ENCODE assay signal across 19 cellular contexts in the genomic region with DNA sequence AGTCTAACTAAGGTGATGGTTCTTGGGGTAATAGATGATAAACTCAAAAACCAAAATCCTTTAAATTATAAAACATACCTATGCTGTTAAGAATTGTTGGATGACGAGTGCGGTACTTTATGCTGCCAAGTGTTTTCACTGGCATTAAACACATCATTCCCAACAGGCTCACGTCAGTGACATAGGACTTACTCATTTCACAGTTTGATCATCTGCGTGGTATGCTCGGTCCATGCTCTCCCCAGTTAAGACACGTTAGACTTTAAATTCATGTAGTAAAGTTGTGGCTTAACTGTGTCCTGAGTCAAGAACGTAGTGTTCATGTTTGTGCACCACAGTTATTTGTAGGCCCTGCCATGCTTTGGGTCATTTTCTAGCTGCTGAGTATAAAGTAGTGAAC.
"Had no signal": no experiment of that assay in that cellular context is flagged by ENCODE, and none has a peak within 500 bp of the region (broad histone marks: within the 10 kb centered on the region; RNA-seq: fewer than 3 reads in every experiment).

No MANE protein-coding gene starts in this region.

- H3K27ac Mint-ChIP-seq: activated CD4-positive, alpha-beta T cell treated with anti-CD3 and anti-CD28 coated beads for 36 hours; activated T-helper 1 cell treated with anti-CD3 and anti-CD28 coated beads, Interleukin-12 subunit alpha, Interleukin-12 subunit beta, Interleukin-2, Interleukin-4 antibody, amounts not matched to agents 30 ng/mL and 10 ng/mL and 1 ng/mL, durations not matched to agents 14 hours and 24 hours and 36 hours; dendritic cell treated with granulocyte-macrophage colony-stimulating factor and Interleukin-4, amounts not matched to agents 40 ng/mL and 50 ng/mL, for 4 days; natural killer cell; stimulated activated naive B cell treated with anti-CD40 and anti-IgM and Interleukin-4, amounts not matched to agents 10 μg/mL and 1 μg/mL and 100 μg/mL, for 72 hours; T-cell; WTC11 had no signal

- H3K4me3 Mint-ChIP-seq: activated CD4-positive, alpha-beta T cell treated with anti-CD3 and anti-CD28 coated beads for 36 hours; activated T-helper 1 cell treated with anti-CD3 and anti-CD28 coated beads, Interleukin-12 subunit alpha, Interleukin-12 subunit beta, Interleukin-2, Interleukin-4 antibody, amounts not matched to agents 30 ng/mL and 10 ng/mL and 1 ng/mL, durations not matched to agents 14 hours and 24 hours and 36 hours; dendritic cell treated with granulocyte-macrophage colony-stimulating factor and Interleukin-4, amounts not matched to agents 40 ng/mL and 50 ng/mL, for 4 days; natural killer cell; stimulated activated naive B cell treated with anti-CD40 and anti-IgM and Interleukin-4, amounts not matched to agents 10 μg/mL and 1 μg/mL and 100 μg/mL, for 72 hours; T-cell; WTC11 had no signal

- ATAC-seq: activated CD4-positive, alpha-beta T cell treated with anti-CD3 and anti-CD28 coated beads for 36 hours; lower lobe of right lung; natural killer cell; pancreas; sciatic nerve; stimulated activated naive B cell treated with anti-CD40 and anti-IgM and Interleukin-4, amounts not matched to agents 10 μg/mL and 1 μg/mL and 100 μg/mL, for 72 hours; T-cell; WTC11 had no signal

- H3K4me3 ChIP-seq: ascending aorta, cardiac muscle cell, lower lobe of right lung, pancreas, thyroid gland had no signal

- H3K4me1 Mint-ChIP-seq: activated CD4-positive, alpha-beta T cell treated with anti-CD3 and anti-CD28 coated beads for 36 hours; natural killer cell; stimulated activated naive B cell treated with anti-CD40 and anti-IgM and Interleukin-4, amounts not matched to agents 10 μg/mL and 1 μg/mL and 100 μg/mL, for 72 hours; T-cell had no signal

- DNase-seq: activated CD4-positive, alpha-beta T cell treated with anti-CD3 and anti-CD28 coated beads for 36 hours; activated CD4-positive, alpha-beta T cell treated with anti-CD3 and anti-CD28 coated beads, Interleukin-2, amount 50 U/mL, for 48 hours; activated gamma-delta T cell treated with Interleukin-2 at 50 U/mL for 16 hours; activated T-cell treated with anti-CD3 and anti-CD28 coated beads for 4 hours; effector CD8-positive, alpha-beta T cell; hypothalamus; islet precursor cell; lower lobe of right lung; natural killer cell; pancreas; stimulated activated naive B cell treated with anti-CD40 and anti-IgM and Interleukin-4, amounts not matched to agents 10 μg/mL and 1 μg/mL and 100 μg/mL, for 72 hours; T-cell; thyroid gland had no signal

- H3K9me3 Mint-ChIP-seq: activated T-helper 1 cell treated with anti-CD3 and anti-CD28 coated beads, Interleukin-12 subunit alpha, Interleukin-12 subunit beta, Interleukin-2, Interleukin-4 antibody, amounts not matched to agents 30 ng/mL and 10 ng/mL and 1 ng/mL, durations not matched to agents 14 hours and 24 hours and 36 hours; stimulated activated naive B cell treated with anti-CD40 and anti-IgM and Interleukin-4, amounts not matched to agents 10 μg/mL and 1 μg/mL and 100 μg/mL, for 72 hours; T-cell had no signal

- H3K4me1 ChIP-seq: ascending aorta, lower lobe of right lung, pancreas, thyroid gland had no signal

- H3K27ac ChIP-seq: ascending aorta, cardiac muscle cell, lower lobe of right lung, pancreas, thyroid gland had no signal

- H3K36me3 ChIP-seq: ascending aorta, cardiac muscle cell, lower lobe of right lung, pancreas, thyroid gland had no signal

- H3K27me3 ChIP-seq: ascending aorta, cardiac muscle cell, thyroid gland had no signal

- H3K27me3 Mint-ChIP-seq: activated CD4-positive, alpha-beta T cell treated with anti-CD3 and anti-CD28 coated beads for 36 hours; dendritic cell treated with granulocyte-macrophage colony-stimulating factor and Interleukin-4, amounts not matched to agents 40 ng/mL and 50 ng/mL, for 4 days; stimulated activated naive B cell treated with anti-CD40 and anti-IgM and Interleukin-4, amounts not matched to agents 10 μg/mL and 1 μg/mL and 100 μg/mL, for 72 hours had no signal

- H3K36me3 Mint-ChIP-seq: natural killer cell; stimulated activated naive B cell treated with anti-CD40 and anti-IgM and Interleukin-4, amounts not matched to agents 10 μg/mL and 1 μg/mL and 100 μg/mL, for 72 hours; T-cell had no signal

- H3K9me3 ChIP-seq: ascending aorta, lower lobe of right lung, pancreas, thyroid gland had no signal
